ENCODE assay signal across 1 cellular context in the genomic region with DNA sequence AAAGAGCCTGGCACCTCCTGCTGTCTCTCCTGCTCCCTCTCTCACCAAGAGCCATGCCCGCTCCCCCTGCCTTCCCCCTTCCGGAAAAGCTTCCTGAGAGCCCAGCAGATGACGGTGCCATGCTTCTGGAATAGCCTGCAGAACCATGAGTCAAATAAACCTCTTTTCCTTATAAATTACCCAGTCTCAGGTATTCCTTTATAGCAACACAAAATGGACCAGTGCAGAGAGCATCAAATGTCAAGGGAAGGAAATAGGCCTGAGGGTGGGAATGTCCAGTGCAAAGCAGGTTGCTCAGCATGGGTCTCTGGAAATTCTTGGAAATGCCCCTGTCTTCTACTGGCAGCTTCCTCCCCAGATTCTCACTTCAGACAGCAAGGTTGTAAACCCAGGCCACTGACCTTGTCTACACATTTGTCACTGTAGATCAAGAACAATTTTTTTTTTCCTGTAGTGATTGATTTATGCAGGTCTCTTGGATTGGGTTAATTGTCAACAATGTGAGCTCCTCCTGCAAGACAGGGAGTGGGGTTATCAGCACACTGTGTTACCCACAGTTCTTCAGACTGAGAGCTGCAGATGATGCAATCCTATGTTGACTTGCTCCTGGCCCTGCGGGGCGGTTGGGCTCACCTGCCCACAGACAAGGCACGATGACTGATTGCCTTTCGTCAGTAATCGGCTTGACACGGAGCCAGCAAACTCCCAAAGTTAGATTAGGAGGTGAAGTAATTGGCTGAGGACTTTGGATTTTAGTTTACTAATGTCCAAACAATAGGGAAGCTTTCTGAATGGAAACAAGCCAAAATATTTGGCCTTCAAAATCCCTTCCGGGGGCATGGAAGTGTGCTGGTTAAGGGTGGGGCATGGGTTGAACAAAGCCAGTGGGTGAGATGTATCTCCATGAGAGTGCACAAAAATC.
TF ChIP-seq lines count a peak whose summit lies in the region.

No MANE protein-coding gene starts in this region.

TF ChIP-seq in HepG2, 621 proteins besides CTCF, POLR2A, EP300 and RAD21 (continued from another document and continues in another):
- TF ChIP-seq, protein P1, sequence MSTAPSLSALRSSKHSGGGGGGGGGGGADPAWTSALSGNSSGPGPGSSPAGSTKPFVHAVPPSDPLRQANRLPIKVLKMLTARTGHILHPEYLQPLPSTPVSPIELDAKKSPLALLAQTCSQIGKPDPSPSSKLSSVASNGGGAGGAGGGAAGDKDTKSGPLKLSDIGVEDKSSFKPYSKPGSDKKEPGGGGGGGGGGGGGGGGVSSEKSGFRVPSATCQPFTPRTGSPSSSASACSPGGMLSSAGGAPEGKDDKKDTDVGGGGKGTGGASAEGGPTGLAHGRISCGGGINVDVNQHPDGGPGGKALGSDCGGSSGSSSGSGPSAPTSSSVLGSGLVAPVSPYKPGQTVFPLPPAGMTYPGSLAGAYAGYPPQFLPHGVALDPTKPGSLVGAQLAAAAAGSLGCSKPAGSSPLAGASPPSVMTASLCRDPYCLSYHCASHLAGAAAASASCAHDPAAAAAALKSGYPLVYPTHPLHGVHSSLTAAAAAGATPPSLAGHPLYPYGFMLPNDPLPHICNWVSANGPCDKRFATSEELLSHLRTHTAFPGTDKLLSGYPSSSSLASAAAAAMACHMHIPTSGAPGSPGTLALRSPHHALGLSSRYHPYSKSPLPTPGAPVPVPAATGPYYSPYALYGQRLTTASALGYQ (CRISPR knock-in tag; IDR thresholded peaks at IDR 0.05), result 0 out of 2 replicates have a peak, but pooled peaks have one; percentile 34
- TF ChIP-seq ZNF569 (CRISPR knock-in tag; IDR thresholded peaks at IDR 0.05; ENCODE audit: borderline replicate concordance) (no peak), ZNF431 (CRISPR knock-in tag; IDR thresholded peaks at IDR 0.05; ENCODE audit: borderline replicate concordance, low read depth) (no peak), ZNF577 (CRISPR knock-in tag; IDR thresholded peaks at IDR 0.05; ENCODE audit: borderline replicate concordance, low read depth) (no peak), EED (CRISPR knock-in tag; IDR thresholded peaks at IDR 0.05) (no peak), ZMYM4 (CRISPR knock-in tag; IDR thresholded peaks at IDR 0.05) (peak; percentile 88), ZNF768 (CRISPR knock-in tag; IDR thresholded peaks at IDR 0.05) (no peak), RXRA (CRISPR knock-in tag; IDR thresholded peaks at IDR 0.05) (peak; percentile 57; the same call in 1 of the 2 replicates), NFE2 (CRISPR knock-in tag; IDR thresholded peaks at IDR 0.05) (no peak), WIZ (CRISPR knock-in tag; IDR thresholded peaks at IDR 0.05) (peak; percentile 75; the same call in 1 of the 2 replicates), HMG20B (CRISPR knock-in tag; conservative IDR thresholded peaks at IDR 0.05) (peak; percentile 71; the same call in 1 of the 2 replicates), MAZ (IDR thresholded peaks at IDR 0.05; ENCODE audit: borderline replicate concordance, low read depth, low read length) (no peak), MAZ (CRISPR knock-in tag; IDR thresholded peaks at IDR 0.05; ENCODE audit: low read depth) (0 out of 2 replicates have a peak, but pooled peaks have one; percentile 22), TBL1XR1 (IDR thresholded peaks at IDR 0.05; ENCODE audit: borderline replicate concordance, low read length, partially characterized antibody) (no peak), ZNF282 (IDR thresholded peaks at IDR 0.05; ENCODE audit: partially characterized antibody) (no peak), SETDB1 (CRISPR knock-in tag; IDR thresholded peaks at IDR 0.05; ENCODE audit: borderline replicate concordance) (no peak), FOXK1 (CRISPR knock-in tag; IDR thresholded peaks at IDR 0.05; ENCODE audit: borderline replicate concordance, low read depth) (peak; percentile 75; the same call in 1 of the 2 replicates), RBM39 (IDR thresholded peaks at IDR 0.05; ENCODE audit: low read depth, low read length, poor library complexity, severe bottlenecking) (no peak), NPAS2 (CRISPR knock-in tag; IDR thresholded peaks at IDR 0.05; ENCODE audit: borderline replicate concordance) (no peak), CREM (IDR thresholded peaks at IDR 0.05) (peak; percentile 49; the same call in 1 of the 2 replicates), CREM (CRISPR knock-in tag; IDR thresholded peaks at IDR 0.05) (no peak), RFXAP (CRISPR knock-in tag; IDR thresholded peaks at IDR 0.05; ENCODE audit: borderline replicate concordance) (peak; percentile 66; the same call in 1 of the 2 replicates), NR2F6 (IDR thresholded peaks at IDR 0.05) (peak; percentile 53; the same call in 1 of the 2 replicates), NR2F6 (CRISPR knock-in tag; IDR thresholded peaks at IDR 0.05) (peak; percentile 61; the same call in 1 of the 2 replicates), TSC22D2 (CRISPR knock-in tag; IDR thresholded peaks at IDR 0.05; ENCODE audit: borderline replicate concordance) (no peak), ZNF124 (CRISPR knock-in tag; IDR thresholded peaks at IDR 0.05) (no peak)
- TF ChIP-seq, protein P2, sequence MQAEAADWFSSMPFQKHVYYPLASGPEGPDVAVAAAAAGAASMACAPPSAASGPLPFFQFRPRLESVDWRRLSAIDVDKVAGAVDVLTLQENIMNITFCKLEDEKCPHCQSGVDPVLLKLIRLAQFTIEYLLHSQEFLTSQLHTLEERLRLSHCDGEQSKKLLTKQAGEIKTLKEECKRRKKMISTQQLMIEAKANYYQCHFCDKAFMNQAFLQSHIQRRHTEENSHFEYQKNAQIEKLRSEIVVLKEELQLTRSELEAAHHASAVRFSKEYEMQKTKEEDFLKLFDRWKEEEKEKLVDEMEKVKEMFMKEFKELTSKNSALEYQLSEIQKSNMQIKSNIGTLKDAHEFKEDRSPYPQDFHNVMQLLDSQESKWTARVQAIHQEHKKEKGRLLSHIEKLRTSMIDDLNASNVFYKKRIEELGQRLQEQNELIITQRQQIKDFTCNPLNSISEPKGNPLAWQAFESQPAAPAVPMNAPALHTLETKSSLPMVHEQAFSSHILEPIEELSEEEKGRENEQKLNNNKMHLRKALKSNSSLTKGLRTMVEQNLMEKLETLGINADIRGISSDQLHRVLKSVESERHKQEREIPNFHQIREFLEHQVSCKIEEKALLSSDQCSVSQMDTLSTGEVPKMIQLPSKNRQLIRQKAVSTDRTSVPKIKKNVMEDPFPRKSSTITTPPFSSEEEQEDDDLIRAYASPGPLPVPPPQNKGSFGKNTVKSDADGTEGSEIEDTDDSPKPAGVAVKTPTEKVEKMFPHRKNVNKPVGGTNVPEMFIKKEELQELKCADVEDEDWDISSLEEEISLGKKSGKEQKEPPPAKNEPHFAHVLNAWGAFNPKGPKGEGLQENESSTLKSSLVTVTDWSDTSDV (CRISPR knock-in tag; IDR thresholded peaks at IDR 0.05), result no peak
- TF ChIP-seq, protein P3, sequence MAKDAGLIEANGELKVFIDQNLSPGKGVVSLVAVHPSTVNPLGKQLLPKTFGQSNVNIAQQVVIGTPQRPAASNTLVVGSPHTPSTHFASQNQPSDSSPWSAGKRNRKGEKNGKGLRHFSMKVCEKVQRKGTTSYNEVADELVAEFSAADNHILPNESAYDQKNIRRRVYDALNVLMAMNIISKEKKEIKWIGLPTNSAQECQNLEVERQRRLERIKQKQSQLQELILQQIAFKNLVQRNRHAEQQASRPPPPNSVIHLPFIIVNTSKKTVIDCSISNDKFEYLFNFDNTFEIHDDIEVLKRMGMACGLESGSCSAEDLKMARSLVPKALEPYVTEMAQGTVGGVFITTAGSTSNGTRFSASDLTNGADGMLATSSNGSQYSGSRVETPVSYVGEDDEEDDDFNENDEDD (CRISPR knock-in tag; IDR thresholded peaks at IDR 0.05; ENCODE audit: borderline replicate concordance), result peak; percentile 29; the same call in 1 of the 2 replicates
- TF ChIP-seq, protein P4, sequence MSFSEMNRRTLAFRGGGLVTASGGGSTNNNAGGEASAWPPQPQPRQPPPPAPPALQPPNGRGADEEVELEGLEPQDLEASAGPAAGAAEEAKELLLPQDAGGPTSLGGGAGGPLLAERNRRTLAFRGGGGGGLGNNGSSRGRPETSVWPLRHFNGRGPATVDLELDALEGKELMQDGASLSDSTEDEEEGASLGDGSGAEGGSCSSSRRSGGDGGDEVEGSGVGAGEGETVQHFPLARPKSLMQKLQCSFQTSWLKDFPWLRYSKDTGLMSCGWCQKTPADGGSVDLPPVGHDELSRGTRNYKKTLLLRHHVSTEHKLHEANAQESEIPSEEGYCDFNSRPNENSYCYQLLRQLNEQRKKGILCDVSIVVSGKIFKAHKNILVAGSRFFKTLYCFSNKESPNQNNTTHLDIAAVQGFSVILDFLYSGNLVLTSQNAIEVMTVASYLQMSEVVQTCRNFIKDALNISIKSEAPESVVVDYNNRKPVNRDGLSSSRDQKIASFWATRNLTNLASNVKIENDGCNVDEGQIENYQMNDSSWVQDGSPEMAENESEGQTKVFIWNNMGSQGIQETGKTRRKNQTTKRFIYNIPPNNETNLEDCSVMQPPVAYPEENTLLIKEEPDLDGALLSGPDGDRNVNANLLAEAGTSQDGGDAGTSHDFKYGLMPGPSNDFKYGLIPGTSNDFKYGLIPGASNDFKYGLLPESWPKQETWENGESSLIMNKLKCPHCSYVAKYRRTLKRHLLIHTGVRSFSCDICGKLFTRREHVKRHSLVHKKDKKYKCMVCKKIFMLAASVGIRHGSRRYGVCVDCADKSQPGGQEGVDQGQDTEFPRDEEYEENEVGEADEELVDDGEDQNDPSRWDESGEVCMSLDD (CRISPR knock-in tag; IDR thresholded peaks at IDR 0.05; ENCODE audit: borderline replicate concordance), result 0 out of 2 replicates have a peak, but pooled peaks have one; percentile 55
- TF ChIP-seq, protein P5, sequence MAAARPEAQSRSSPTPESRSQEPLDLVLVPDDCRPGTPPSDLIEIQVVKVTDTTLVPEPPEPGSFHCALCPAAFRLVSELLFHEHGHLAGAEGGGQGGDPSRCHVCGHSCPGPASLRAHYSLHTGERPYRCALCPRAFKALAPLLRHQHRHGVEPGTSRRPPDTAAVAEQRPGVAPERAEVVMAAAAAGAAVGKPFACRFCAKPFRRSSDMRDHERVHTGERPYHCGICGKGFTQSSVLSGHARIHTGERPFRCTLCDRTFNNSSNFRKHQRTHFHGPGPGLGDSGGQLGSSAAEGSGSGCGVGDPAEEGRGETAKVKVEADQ (CRISPR knock-in tag; IDR thresholded peaks at IDR 0.05; ENCODE audit: borderline replicate concordance), result no peak
- TF ChIP-seq, protein P6, sequence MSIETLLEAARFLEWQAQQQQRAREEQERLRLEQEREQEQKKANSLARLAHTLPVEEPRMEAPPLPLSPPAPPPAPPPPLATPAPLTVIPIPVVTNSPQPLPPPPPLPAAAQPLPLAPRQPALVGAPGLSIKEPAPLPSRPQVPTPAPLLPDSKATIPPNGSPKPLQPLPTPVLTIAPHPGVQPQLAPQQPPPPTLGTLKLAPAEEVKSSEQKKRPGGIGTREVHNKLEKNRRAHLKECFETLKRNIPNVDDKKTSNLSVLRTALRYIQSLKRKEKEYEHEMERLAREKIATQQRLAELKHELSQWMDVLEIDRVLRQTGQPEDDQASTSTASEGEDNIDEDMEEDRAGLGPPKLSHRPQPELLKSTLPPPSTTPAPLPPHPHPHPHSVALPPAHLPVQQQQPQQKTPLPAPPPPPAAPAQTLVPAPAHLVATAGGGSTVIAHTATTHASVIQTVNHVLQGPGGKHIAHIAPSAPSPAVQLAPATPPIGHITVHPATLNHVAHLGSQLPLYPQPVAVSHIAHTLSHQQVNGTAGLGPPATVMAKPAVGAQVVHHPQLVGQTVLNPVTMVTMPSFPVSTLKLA (IDR thresholded peaks at IDR 0.05), result no peak
- TF ChIP-seq, protein P7, sequence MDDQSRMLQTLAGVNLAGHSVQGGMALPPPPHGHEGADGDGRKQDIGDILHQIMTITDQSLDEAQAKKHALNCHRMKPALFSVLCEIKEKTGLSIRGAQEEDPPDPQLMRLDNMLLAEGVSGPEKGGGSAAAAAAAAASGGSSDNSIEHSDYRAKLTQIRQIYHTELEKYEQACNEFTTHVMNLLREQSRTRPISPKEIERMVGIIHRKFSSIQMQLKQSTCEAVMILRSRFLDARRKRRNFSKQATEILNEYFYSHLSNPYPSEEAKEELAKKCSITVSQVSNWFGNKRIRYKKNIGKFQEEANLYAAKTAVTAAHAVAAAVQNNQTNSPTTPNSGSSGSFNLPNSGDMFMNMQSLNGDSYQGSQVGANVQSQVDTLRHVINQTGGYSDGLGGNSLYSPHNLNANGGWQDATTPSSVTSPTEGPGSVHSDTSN (CRISPR knock-in tag; IDR thresholded peaks at IDR 0.05; ENCODE audit: borderline replicate concordance), result no peak
- TF ChIP-seq, protein P8, sequence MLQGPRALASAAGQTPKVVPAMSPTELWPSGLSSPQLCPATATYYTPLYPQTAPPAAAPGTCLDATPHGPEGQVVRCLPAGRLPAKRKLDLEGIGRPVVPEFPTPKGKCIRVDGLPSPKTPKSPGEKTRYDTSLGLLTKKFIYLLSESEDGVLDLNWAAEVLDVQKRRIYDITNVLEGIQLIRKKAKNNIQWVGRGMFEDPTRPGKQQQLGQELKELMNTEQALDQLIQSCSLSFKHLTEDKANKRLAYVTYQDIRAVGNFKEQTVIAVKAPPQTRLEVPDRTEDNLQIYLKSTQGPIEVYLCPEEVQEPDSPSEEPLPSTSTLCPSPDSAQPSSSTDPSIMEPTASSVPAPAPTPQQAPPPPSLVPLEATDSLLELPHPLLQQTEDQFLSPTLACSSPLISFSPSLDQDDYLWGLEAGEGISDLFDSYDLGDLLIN (CRISPR knock-in tag; IDR thresholded peaks at IDR 0.05; ENCODE audit: borderline replicate concordance), result no peak
- TF ChIP-seq, protein P9, sequence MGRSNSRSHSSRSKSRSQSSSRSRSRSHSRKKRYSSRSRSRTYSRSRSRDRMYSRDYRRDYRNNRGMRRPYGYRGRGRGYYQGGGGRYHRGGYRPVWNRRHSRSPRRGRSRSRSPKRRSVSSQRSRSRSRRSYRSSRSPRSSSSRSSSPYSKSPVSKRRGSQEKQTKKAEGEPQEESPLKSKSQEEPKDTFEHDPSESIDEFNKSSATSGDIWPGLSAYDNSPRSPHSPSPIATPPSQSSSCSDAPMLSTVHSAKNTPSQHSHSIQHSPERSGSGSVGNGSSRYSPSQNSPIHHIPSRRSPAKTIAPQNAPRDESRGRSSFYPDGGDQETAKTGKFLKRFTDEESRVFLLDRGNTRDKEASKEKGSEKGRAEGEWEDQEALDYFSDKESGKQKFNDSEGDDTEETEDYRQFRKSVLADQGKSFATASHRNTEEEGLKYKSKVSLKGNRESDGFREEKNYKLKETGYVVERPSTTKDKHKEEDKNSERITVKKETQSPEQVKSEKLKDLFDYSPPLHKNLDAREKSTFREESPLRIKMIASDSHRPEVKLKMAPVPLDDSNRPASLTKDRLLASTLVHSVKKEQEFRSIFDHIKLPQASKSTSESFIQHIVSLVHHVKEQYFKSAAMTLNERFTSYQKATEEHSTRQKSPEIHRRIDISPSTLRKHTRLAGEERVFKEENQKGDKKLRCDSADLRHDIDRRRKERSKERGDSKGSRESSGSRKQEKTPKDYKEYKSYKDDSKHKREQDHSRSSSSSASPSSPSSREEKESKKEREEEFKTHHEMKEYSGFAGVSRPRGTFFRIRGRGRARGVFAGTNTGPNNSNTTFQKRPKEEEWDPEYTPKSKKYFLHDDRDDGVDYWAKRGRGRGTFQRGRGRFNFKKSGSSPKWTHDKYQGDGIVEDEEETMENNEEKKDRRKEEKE (IDR thresholded peaks at IDR 0.05), result no peak
